8 cellular contexts compared by ENCODE assay signal in the genomic region with DNA sequence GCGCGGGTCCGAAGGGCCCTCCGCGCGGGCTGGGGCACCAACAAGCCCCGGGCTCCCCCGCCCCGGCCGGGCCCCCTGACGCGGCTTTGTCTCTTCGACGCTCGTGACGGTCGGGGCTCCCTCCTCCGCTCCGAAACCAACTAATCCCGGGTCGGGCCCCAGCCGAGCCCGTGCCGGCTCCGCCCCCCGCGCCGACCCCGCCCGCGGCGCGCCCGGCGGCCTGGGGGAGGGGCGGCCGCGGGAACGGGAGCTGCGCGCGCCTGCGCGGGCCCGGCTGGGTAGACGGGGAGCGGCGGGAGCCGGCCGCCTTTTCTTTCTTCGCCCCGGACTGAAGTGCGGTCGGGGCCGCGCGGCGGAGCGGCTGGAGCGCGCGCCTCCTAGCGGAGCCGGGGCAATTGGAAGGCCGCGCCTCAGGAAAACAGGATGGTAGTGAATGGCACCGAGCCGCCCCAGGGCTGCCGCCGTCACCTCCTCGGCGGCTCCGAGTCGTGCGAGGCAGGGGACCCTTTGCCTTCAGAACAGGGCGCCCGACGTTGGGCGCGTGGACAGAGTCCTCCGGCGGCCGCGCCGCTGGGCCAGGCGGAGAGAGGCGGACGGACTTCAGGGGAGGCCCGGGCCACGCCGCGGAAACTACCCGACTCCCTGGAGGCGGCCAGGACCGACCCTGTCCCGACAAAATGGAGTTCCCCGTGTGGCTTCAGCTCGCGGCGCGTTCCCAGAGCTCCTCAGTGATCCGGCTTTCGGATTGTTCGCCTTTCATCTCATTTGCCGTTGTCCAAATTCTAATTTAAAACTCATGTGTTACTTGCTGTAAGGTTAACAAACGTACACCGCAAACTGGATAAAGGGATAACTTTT. TPM values are rescaled to one million over a fixed set of nuclear protein-coding genes. Genes with fewer than 3 reads are reported as not detected.
DNase-seq lines count a peak whose midpoint lies in the region; ATAC-seq and TF ChIP-seq lines count a peak whose summit lies in the region.

A gene with protein sequence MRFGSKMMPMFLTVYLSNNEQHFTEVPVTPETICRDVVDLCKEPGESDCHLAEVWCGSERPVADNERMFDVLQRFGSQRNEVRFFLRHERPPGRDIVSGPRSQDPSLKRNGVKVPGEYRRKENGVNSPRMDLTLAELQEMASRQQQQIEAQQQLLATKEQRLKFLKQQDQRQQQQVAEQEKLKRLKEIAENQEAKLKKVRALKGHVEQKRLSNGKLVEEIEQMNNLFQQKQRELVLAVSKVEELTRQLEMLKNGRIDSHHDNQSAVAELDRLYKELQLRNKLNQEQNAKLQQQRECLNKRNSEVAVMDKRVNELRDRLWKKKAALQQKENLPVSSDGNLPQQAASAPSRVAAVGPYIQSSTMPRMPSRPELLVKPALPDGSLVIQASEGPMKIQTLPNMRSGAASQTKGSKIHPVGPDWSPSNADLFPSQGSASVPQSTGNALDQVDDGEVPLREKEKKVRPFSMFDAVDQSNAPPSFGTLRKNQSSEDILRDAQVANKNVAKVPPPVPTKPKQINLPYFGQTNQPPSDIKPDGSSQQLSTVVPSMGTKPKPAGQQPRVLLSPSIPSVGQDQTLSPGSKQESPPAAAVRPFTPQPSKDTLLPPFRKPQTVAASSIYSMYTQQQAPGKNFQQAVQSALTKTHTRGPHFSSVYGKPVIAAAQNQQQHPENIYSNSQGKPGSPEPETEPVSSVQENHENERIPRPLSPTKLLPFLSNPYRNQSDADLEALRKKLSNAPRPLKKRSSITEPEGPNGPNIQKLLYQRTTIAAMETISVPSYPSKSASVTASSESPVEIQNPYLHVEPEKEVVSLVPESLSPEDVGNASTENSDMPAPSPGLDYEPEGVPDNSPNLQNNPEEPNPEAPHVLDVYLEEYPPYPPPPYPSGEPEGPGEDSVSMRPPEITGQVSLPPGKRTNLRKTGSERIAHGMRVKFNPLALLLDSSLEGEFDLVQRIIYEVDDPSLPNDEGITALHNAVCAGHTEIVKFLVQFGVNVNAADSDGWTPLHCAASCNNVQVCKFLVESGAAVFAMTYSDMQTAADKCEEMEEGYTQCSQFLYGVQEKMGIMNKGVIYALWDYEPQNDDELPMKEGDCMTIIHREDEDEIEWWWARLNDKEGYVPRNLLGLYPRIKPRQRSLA (minus strand): TSS at position 138 of the 858 bp plus-strand sequence. CDS start 267 bp downstream, outside the sequence.

- ATAC-seq in GM18498 (IDR thresholded peaks at IDR 0.05; ENCODE audit: unreplicated experiment) (peak; percentile 75), HG02852 (IDR thresholded peaks at IDR 0.05; ENCODE audit: unreplicated experiment) (peak; percentile 65), T-helper 17 cell (peak; percentile 87), left ventricle myocardium superior (peak; percentile 96)

- H3K4me3 Mint-ChIP-seq in T-helper 17 cell: peak within 1 kb of the TSS; percentile 96

- H3K4me1 ChIP-seq in uterus: peaks cover 0 to 3% of the 10 kb centered on the region in 2 donors

- peaks cover 3% of the 10 kb centered on the region for H3K36me3 Mint-ChIP-seq in T-helper 17 cell (ENCODE audit: low read depth)

- peaks cover 2% of the 10 kb centered on the region for H3K27me3 Mint-ChIP-seq in T-helper 17 cell

- H3K27ac Mint-ChIP-seq in T-helper 17 cell: peak within 1 kb of the TSS; percentile 98

- H3K27ac ChIP-seq in uterus: peak within 1 kb of the TSS; percentile 99 to 100

- DNase-seq in NCI-H1436 (lab: John Stamatoyannopoulos, UW) (peak; percentile 92), T-helper 17 cell (peak; percentile 85 to 88 (median 88)), amygdala (lab: John Stamatoyannopoulos, UW) (peak in 54 of 56 donors; percentile 33 to 97 (median 82)), left ventricle myocardium superior (peak; percentile 95), pulmonary artery endothelial cell (ENCODE audit: low read depth, low spot score) (peak; percentile 66), uterus (peak; percentile 84 to 91)

- H3K4me3 ChIP-seq in uterus: peak within 1 kb of the TSS; percentile 78 to 97

- H3K9me3 ChIP-seq in T-helper 17 cell (ENCODE audit: control insufficient read depth, low read length, poor library complexity, severe bottlenecking) (no peaks in the 10 kb centered on the region), uterus (no peaks in the 10 kb centered on the region)

- peak; percentile 75 to 86 (median 78) for TF ChIP-seq CTCF in uterus (IDR thresholded peaks at IDR 0.05)

- no peaks in the 10 kb centered on the region for H3K36me3 ChIP-seq in uterus

- TF ChIP-seq POLR2A in uterus (IDR thresholded peaks at IDR 0.05): peak; percentile 78 to 94

- intact Hi-C loops in left ventricle myocardium superior (cut with micrococcal nuclease): no loop called here
- intact Hi-C loops in uterus (cut with DNase I; ENCODE audit: low total_unique reads): no loop called here

- H3K27me3 ChIP-seq in uterus: no peaks in the 10 kb centered on the region

- peaks cover 25% of the 10 kb centered on the region for H3K4me1 Mint-ChIP-seq in T-helper 17 cell

RNA-seq across cellular contexts. Expression of the gene that starts here (rescaled TPM):
- total RNA-seq in T-helper 17 cell (100 to 1,000 TPM in 1 of 2 donors, 10 to 100 TPM in 1; 97.6 to 136 TPM), left ventricle myocardium superior (22.1 TPM), pulmonary artery endothelial cell (16.0 and 23.6 TPM in 2 replicates), uterus (10 to 100 TPM; 25.6 to 66.7 (median 50.8) TPM)

Comparison
In these comparisons a context has a peak if more than half of its experiments do, and no peak if none do; other contexts are left out.
1. Peak in every context shown above with its lines: DNase-seq, ATAC-seq, H3K4me3 ChIP-seq and H3K27ac ChIP-seq.